2 cellular contexts compared by ENCODE assay signal in genomic region chr9:134956387-134956786, GRCh38.
TF ChIP-seq lines count a peak whose summit lies in the region.
"Not testable (repeated sequence)": the region's sequence is repeated elsewhere in the genome, so short reads cannot be mapped to it uniquely, and the experiment has no call there.

No MANE protein-coding gene starts in this region.

TF ChIP-seq in HEK293T, 16 proteins besides CTCF, POLR2A, EP300 and RAD21:
- 0 out of 2 replicates have a peak, but pooled peaks have one; percentile 9 for TF ChIP-seq CTBP1 (IDR thresholded peaks at IDR 0.05; ENCODE audit: borderline replicate concordance)
TF ChIP-seq in HEK293T: peak in this region for 1; not testable (repeated sequence) for 15.

TF ChIP-seq in HepG2, 621 proteins besides CTCF, POLR2A, EP300 and RAD21:
- TF ChIP-seq FOXA1 (IDR thresholded peaks at IDR 0.05) (0 out of 2 replicates have a peak, but pooled peaks have one; percentile 5), MNT (IDR thresholded peaks at IDR 0.05) (peak; percentile 98)
- not testable (repeated sequence) for TF ChIP-seq FOXA1 (CRISPR knock-in tag; IDR thresholded peaks at IDR 0.05)
